17 cellular contexts compared by ENCODE assay signal in genomic region chrX:123983240-123983639, GRCh38. TPM values are rescaled to one million over a fixed set of nuclear protein-coding genes. Genes with fewer than 3 reads are reported as not detected.
DNase-seq lines count a peak whose midpoint lies in the region; ATAC-seq and TF ChIP-seq lines count a peak whose summit lies in the region.
"Had no signal": no experiment of that assay in that cellular context is flagged by ENCODE, and none has a peak within 500 bp of the region (broad histone marks: within the 10 kb centered on the region; RNA-seq: fewer than 3 reads in every experiment).

No MANE protein-coding gene starts in this region.

- H3K9me3 ChIP-seq in gastrocnemius medialis = no peaks in the 10 kb centered on the region
- H3K9me3 ChIP-seq: heart left ventricle, testis had no signal

- peak overlapping the region; percentile 76 for H3K27ac Mint-ChIP-seq in activated CD8-positive, alpha-beta T cell treated with anti-CD3 and anti-CD28 coated beads for 36 hours
- H3K27ac Mint-ChIP-seq in activated CD8-positive, alpha-beta T cell treated with anti-CD3 and anti-CD28 coated beads, Interleukin-2, amount 10 ng/mL, durations not matched to agents 7 days and 5 days = no peak overlapping the region
- peak overlapping the region; percentile 78; the same call in 1 of the 2 replicates for H3K27ac Mint-ChIP-seq in WTC11
- no peak overlapping the region for H3K27ac Mint-ChIP-seq in type B pancreatic cell
- H3K27ac Mint-ChIP-seq: activated naive CD4-positive, alpha-beta T cell treated with anti-CD3 and anti-CD28 coated beads, Interleukin-2, amount 10 ng/mL, durations not matched to agents 7 days and 5 days had no signal

- TF ChIP-seq CTCF in activated CD8-positive, alpha-beta T cell treated with anti-CD3 and anti-CD28 coated beads for 36 hours (IDR thresholded peaks at IDR 0.05) = no peak
- TF ChIP-seq CTCF in WTC11 (IDR thresholded peaks at IDR 0.05) = no peak
- TF ChIP-seq CTCF in gastrocnemius medialis (IDR thresholded peaks at IDR 0.05 in 4 of 5, conservative IDR thresholded peaks at IDR 0.05 in 1 of 5) = no peak
- TF ChIP-seq CTCF in type B pancreatic cell (conservative IDR thresholded peaks at IDR 0.05) = no peak

- H3K36me3 ChIP-seq in gastrocnemius medialis = no peaks in the 10 kb centered on the region
- H3K36me3 ChIP-seq: heart left ventricle had no signal

- H3K36me3 Mint-ChIP-seq in activated CD8-positive, alpha-beta T cell treated with anti-CD3 and anti-CD28 coated beads for 36 hours (ENCODE audit: low read depth) = peaks cover 8% of the 10 kb centered on the region
- peaks cover 6% of the 10 kb centered on the region for H3K36me3 Mint-ChIP-seq in activated CD8-positive, alpha-beta T cell treated with anti-CD3 and anti-CD28 coated beads, Interleukin-2, amount 10 ng/mL, durations not matched to agents 7 days and 5 days (ENCODE audit: low read depth)
- H3K36me3 Mint-ChIP-seq in WTC11 (no peaks in the 10 kb centered on the region), type B pancreatic cell (no peaks in the 10 kb centered on the region)

- intact Hi-C loops in activated CD8-positive, alpha-beta T cell treated with anti-CD3 and anti-CD28 coated beads for 36 hours (cut with micrococcal nuclease) = no loop called here
- intact Hi-C loops in gastrocnemius medialis (cut with DNase I; ENCODE audit: low total_unique reads) = no loop called here

- POLR2A ChIA-PET in activated CD8-positive, alpha-beta T cell treated with anti-CD3 and anti-CD28 coated beads for 36 hours (lab: Charles Lee) = interaction anchor here (0.6 to 0.9 kb wide), 2 partner anchors 15 to 18 kb away, joined by 3 read pairs; no protein-coding TSS in a partner anchor
- POLR2A ChIA-PET in activated CD8-positive, alpha-beta T cell treated with anti-CD3 and anti-CD28 coated beads, Interleukin-2, amount 10 ng/mL, durations not matched to agents 7 days and 5 days (lab: Charles Lee) = no interaction called here
- POLR2A ChIA-PET in WTC11 (lab: Charles Lee) = no interaction called here

- no peaks in the 10 kb centered on the region for H3K9me3 Mint-ChIP-seq in activated CD8-positive, alpha-beta T cell treated with anti-CD3 and anti-CD28 coated beads for 36 hours
- no peaks in the 10 kb centered on the region for H3K9me3 Mint-ChIP-seq in activated CD8-positive, alpha-beta T cell treated with anti-CD3 and anti-CD28 coated beads, Interleukin-2, amount 10 ng/mL, durations not matched to agents 7 days and 5 days (ENCODE audit: insufficient read depth)
- H3K9me3 Mint-ChIP-seq in WTC11 = no peaks in the 10 kb centered on the region
- H3K9me3 Mint-ChIP-seq in type B pancreatic cell = no peaks in the 10 kb centered on the region
- H3K9me3 Mint-ChIP-seq: activated naive CD4-positive, alpha-beta T cell treated with anti-CD3 and anti-CD28 coated beads, Interleukin-2, amount 10 ng/mL, durations not matched to agents 7 days and 5 days; CD8-positive, alpha-beta memory T cell had no signal

- peaks cover 25 to 44% of the 10 kb centered on the region in 2 donors for H3K4me1 ChIP-seq in gastrocnemius medialis
- H3K4me1 ChIP-seq: testis had no signal

- no peak for TF ChIP-seq POLR2A in gastrocnemius medialis (IDR thresholded peaks at IDR 0.05)

- ATAC-seq in activated CD8-positive, alpha-beta T cell treated with anti-CD3 and anti-CD28 coated beads for 36 hours = no peak
- no peak for ATAC-seq in activated CD8-positive, alpha-beta T cell treated with anti-CD3 and anti-CD28 coated beads, Interleukin-2, amount 10 ng/mL, durations not matched to agents 7 days and 5 days
- ATAC-seq in WTC11 = no peak
- ATAC-seq in gastrocnemius medialis = peak; percentile 33 to 44
- ATAC-seq: heart left ventricle, right cardiac atrium had no signal

- peaks cover 52% of the 10 kb centered on the region for H3K4me1 Mint-ChIP-seq in activated CD8-positive, alpha-beta T cell treated with anti-CD3 and anti-CD28 coated beads for 36 hours (ENCODE audit: low read depth)
- peaks cover 28% of the 10 kb centered on the region for H3K4me1 Mint-ChIP-seq in activated CD8-positive, alpha-beta T cell treated with anti-CD3 and anti-CD28 coated beads, Interleukin-2, amount 10 ng/mL, durations not matched to agents 7 days and 5 days (ENCODE audit: low read depth)
- H3K4me1 Mint-ChIP-seq in WTC11 (peaks cover 36% of the 10 kb centered on the region), type B pancreatic cell (ENCODE audit: unreplicated experiment) (peaks cover 9% of the 10 kb centered on the region)

- H3K4me3 ChIP-seq in gastrocnemius medialis = peak overlapping the region in 2 of 4 donors; percentile 4 to 11
- H3K4me3 ChIP-seq: heart left ventricle, testis had no signal

- H3K27me3 Mint-ChIP-seq in activated CD8-positive, alpha-beta T cell treated with anti-CD3 and anti-CD28 coated beads for 36 hours = no peaks in the 10 kb centered on the region
- H3K27me3 Mint-ChIP-seq in activated CD8-positive, alpha-beta T cell treated with anti-CD3 and anti-CD28 coated beads, Interleukin-2, amount 10 ng/mL, durations not matched to agents 7 days and 5 days (ENCODE audit: low read depth) = no peaks in the 10 kb centered on the region
- H3K27me3 Mint-ChIP-seq in WTC11 (ENCODE audit: low read depth) = no peaks in the 10 kb centered on the region; the same call in 1 of the 2 replicates
- no peaks in the 10 kb centered on the region for H3K27me3 Mint-ChIP-seq in type B pancreatic cell
- H3K27me3 Mint-ChIP-seq: activated naive CD4-positive, alpha-beta T cell treated with anti-CD3 and anti-CD28 coated beads, Interleukin-2, amount 10 ng/mL, durations not matched to agents 7 days and 5 days; CD8-positive, alpha-beta memory T cell had no signal

- in situ Hi-C loops in gastrocnemius medialis (cut with MboI; ENCODE audit: low sequenced_read_pairs in 4 of 4) = no loop called here

- H3K4me3 Mint-ChIP-seq in activated CD8-positive, alpha-beta T cell treated with anti-CD3 and anti-CD28 coated beads for 36 hours = no peak overlapping the region
- H3K4me3 Mint-ChIP-seq in activated CD8-positive, alpha-beta T cell treated with anti-CD3 and anti-CD28 coated beads, Interleukin-2, amount 10 ng/mL, durations not matched to agents 7 days and 5 days = no peak overlapping the region
- H3K4me3 Mint-ChIP-seq in WTC11 (no peak overlapping the region), type B pancreatic cell (no peak overlapping the region)
- H3K4me3 Mint-ChIP-seq: activated naive CD4-positive, alpha-beta T cell treated with anti-CD3 and anti-CD28 coated beads, Interleukin-2, amount 10 ng/mL, durations not matched to agents 7 days and 5 days had no signal

- DNase-seq in activated CD8-positive, alpha-beta T cell treated with anti-CD3 and anti-CD28 coated beads for 36 hours = no peak
- DNase-seq in activated CD8-positive, alpha-beta T cell treated with anti-CD3 and anti-CD28 coated beads, Interleukin-2, amount 10 ng/mL, durations not matched to agents 7 days and 5 days = no peak
- DNase-seq in NCI-H2029 (lab: John Stamatoyannopoulos, UW) = peak; percentile 17
- DNase-seq in WTC11 (ENCODE audit: low spot score) = no peak
- no peak for DNase-seq in gastrocnemius medialis
- DNase-seq in NCI-H774 (lab: John Stamatoyannopoulos, UW) = no peak
- DNase-seq in stimulated activated CD4-positive, alpha-beta T cell treated with anti-CD3 and anti-CD28 coated beads, Interleukin-4, amount 100 ng/mL, for 1 hour = no peak
- no peak for DNase-seq in type B pancreatic cell (ENCODE audit: extremely low spot score, unreplicated experiment)
- DNase-seq: activated CD4-positive, alpha-beta T cell treated with anti-CD3 and anti-CD28 coated beads, Interleukin-2, amount 50 U/mL, for 1 hour; activated naive CD4-positive, alpha-beta T cell treated with anti-CD3 and anti-CD28 coated beads, Interleukin-2, amount 10 ng/mL, durations not matched to agents 7 days and 5 days; CD8-positive, alpha-beta memory T cell; heart left ventricle; KG1; NCI-H226; right cardiac atrium; SW 1271; testis had no signal

- CTCF ChIA-PET in activated CD8-positive, alpha-beta T cell treated with anti-CD3 and anti-CD28 coated beads for 36 hours (lab: Charles Lee) = interaction anchor here (1.9 kb wide), 1 partner anchor 35 kb away, joined by 9 read pairs; no protein-coding TSS in a partner anchor
- CTCF ChIA-PET in activated CD8-positive, alpha-beta T cell treated with anti-CD3 and anti-CD28 coated beads, Interleukin-2, amount 10 ng/mL, durations not matched to agents 7 days and 5 days (lab: Charles Lee) = interaction anchor here (1.2 kb wide), 1 partner anchor 34 kb away, joined by 3 read pairs; no protein-coding TSS in a partner anchor
- CTCF ChIA-PET in WTC11 (lab: Charles Lee) = interaction anchor here (1.0 kb wide), 1 partner anchor 10 kb away, joined by 6 read pairs; no protein-coding TSS in a partner anchor

- H3K27ac ChIP-seq in gastrocnemius medialis = peak overlapping the region; percentile 46 to 68 (median 57)
- H3K27ac ChIP-seq: heart left ventricle, testis had no signal

- H3K27me3 ChIP-seq in gastrocnemius medialis = no peaks in the 10 kb centered on the region
- H3K27me3 ChIP-seq: heart left ventricle, testis had no signal

TF ChIP-seq in WTC11, 78 proteins besides CTCF, POLR2A, EP300 and RAD21 (continues in another document):
- TF ChIP-seq PRRX2 (CRISPR knock-in tag; IDR thresholded peaks at IDR 0.05) (no peak), TEAD4 (CRISPR knock-in tag; IDR thresholded peaks at IDR 0.05) (no peak), JAZF1 (CRISPR knock-in tag; IDR thresholded peaks at IDR 0.05) (no peak), ZNF121 (CRISPR knock-in tag; IDR thresholded peaks at IDR 0.05) (no peak), HMGA2 (CRISPR knock-in tag; IDR thresholded peaks at IDR 0.05) (no peak), ZNF416 (CRISPR knock-in tag; IDR thresholded peaks at IDR 0.05) (no peak)
- TF ChIP-seq, protein P1, sequence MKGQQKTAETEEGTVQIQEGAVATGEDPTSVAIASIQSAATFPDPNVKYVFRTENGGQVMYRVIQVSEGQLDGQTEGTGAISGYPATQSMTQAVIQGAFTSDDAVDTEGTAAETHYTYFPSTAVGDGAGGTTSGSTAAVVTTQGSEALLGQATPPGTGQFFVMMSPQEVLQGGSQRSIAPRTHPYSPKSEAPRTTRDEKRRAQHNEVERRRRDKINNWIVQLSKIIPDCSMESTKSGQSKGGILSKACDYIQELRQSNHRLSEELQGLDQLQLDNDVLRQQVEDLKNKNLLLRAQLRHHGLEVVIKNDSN (CRISPR knock-in tag; IDR thresholded peaks at IDR 0.05) = no peak

RNA-seq across cellular contexts. Expression of gene STAG2, which starts 21.7 kb away (rescaled TPM):
- 10 to 100 TPM; 93.9 to 98.4 TPM for total RNA-seq in activated CD8-positive, alpha-beta T cell treated with anti-CD3 and anti-CD28 coated beads for 36 hours
- total RNA-seq in activated CD8-positive, alpha-beta T cell treated with anti-CD3 and anti-CD28 coated beads, Interleukin-2, amount 10 ng/mL, durations not matched to agents 7 days and 5 days = 10 to 100 TPM; 87.3 to 94.9 TPM
- 68.2 to 70.5 TPM (median 69.0 TPM) in 3 replicates for total RNA-seq in WTC11 (2021)
- 10 to 100 TPM; 39.3 to 65.6 (median 55.5) TPM for total RNA-seq in gastrocnemius medialis
- 62.5 and 89.5 TPM in 2 replicates for total RNA-seq in type B pancreatic cell (ENCODE audit: low replicate concordance)

Comparison
In these comparisons a context has a peak if more than half of its experiments do, and no peak if none do; other contexts are left out.
1. H3K27ac Mint-ChIP-seq: peak in activated CD8-positive, alpha-beta T cell treated with anti-CD3 and anti-CD28 coated beads for 36 hours (single experiment) and WTC11 (single experiment); none in activated CD8-positive, alpha-beta T cell treated with anti-CD3 and anti-CD28 coated beads, Interleukin-2, amount 10 ng/mL, durations not matched to agents 7 days and 5 days (single experiment) and type B pancreatic cell (single experiment).
2. ATAC-seq: peak in gastrocnemius medialis (2 of 2); none in activated CD8-positive, alpha-beta T cell treated with anti-CD3 and anti-CD28 coated beads for 36 hours (single experiment), activated CD8-positive, alpha-beta T cell treated with anti-CD3 and anti-CD28 coated beads, Interleukin-2, amount 10 ng/mL, durations not matched to agents 7 days and 5 days (single experiment) and WTC11 (single experiment).